Comparison of ENCODE assay signal across 10 cellular contexts in the genomic region with DNA sequence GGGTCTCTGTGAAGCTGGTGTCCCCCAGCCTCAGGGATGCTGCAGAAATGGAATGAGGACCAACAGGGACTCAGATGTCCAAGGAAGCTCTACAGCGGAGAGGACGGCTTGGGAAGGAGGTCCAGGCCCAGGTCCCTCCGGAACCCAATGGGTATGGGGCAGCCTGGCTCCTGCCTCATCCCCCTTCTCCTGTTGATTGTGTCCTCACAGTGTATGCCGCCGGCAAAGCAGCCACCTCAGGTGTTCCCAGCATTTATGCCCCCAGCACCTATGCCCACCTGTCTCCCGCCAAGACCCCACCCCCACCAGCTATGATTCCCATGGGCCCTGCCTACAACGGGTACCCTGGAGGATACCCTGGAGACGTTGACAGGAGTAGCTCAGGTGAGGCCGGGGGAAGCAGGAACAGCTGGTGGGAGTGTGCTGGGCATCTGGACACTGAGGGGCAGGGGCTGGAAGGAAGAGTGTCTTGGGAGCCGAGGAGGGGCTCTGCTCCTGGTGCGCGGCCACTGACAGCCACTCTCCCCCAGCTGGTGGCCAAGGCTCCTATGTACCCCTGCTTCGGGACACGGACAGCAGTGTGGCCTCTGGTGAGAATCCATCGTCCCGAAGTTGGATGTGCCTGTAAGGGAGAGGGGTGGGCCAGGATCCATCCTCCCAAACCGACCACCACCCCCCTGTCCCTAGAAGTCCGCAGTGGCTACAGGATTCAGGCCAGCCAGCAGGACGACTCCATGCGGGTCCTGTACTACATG. TPM values are rescaled to one million over a fixed set of nuclear protein-coding genes. Genes with fewer than 3 reads are reported as not detected.
A peak's percentile ranks its signal among the peaks of the same experiment; 100 is the strongest.
DNase-seq lines count a peak whose midpoint lies in the region; ATAC-seq and TF ChIP-seq lines count a peak whose summit lies in the region.
"Had no signal": no experiment of that assay in that cellular context is flagged by ENCODE, and none has a peak within 500 bp of the region (broad histone marks: within the 10 kb centered on the region; RNA-seq: fewer than 3 reads in every experiment).

No MANE protein-coding gene starts in this region.

- H3K27me3 Mint-ChIP-seq in CD14-positive monocyte (ENCODE audit: low read depth in 3 of 3) (peaks cover 5 to 18% (median 14%) of the 10 kb centered on the region in 3 donors), endodermal cell (ENCODE audit: insufficient read depth) (no peaks in the 10 kb centered on the region), neural crest cell (ENCODE audit: low read depth) (peaks cover 2% of the 10 kb centered on the region)

- no peak overlapping the region for H2AFZ ChIP-seq in PC-9

- ATAC-seq in HG03521 (IDR thresholded peaks at IDR 0.05; ENCODE audit: unreplicated experiment) (no peak), HG02763 (IDR thresholded peaks at IDR 0.05; ENCODE audit: unreplicated experiment) (no peak)

- no peaks in the 10 kb centered on the region for H3K9me2 ChIP-seq in PC-9 (ENCODE audit: insufficient read depth)

- CTCF ChIA-PET in PC-9 (lab: Charles Lee), result no interaction called here

- BruUV-seq in PC-9 (replicated peaks; lab: Mats Ljungman, UMichigan), result no TSS peak

- H3K9me3 Mint-ChIP-seq in CD14-positive monocyte (peaks cover 0 to 2% (median 0%) of the 10 kb centered on the region in 7 donors), endodermal cell (no peaks in the 10 kb centered on the region), neural crest cell (no peaks in the 10 kb centered on the region)

- WGBS in endodermal cell (ENCODE audit: insufficient coverage in 1 of 2, insufficient read length in 1 of 2), 2 experiments, result 93 to 95% methylated on average over 15 to 20 of the region's 20 CpGs

- peak overlapping the region; percentile 91 for H3K4me2 ChIP-seq in PC-9

- no peak overlapping the region for H3K27ac ChIP-seq in PC-9
- H3K27ac ChIP-seq in endodermal cell (ENCODE audit: low read depth, low read length), result no peak overlapping the region

- no peak overlapping the region for H3K9ac ChIP-seq in endodermal cell (ENCODE audit: extremely low read depth, low read length, poor library complexity, severe bottlenecking)

- peaks cover 17 to 18% of the 10 kb centered on the region in 2 donors for H3K36me3 Mint-ChIP-seq in CD14-positive monocyte
- peaks cover 50% of the 10 kb centered on the region for H3K36me3 Mint-ChIP-seq in endodermal cell (ENCODE audit: low read depth)
- peaks cover 2% of the 10 kb centered on the region for H3K36me3 Mint-ChIP-seq in neural crest cell (ENCODE audit: low read depth)

- peaks cover 41% of the 10 kb centered on the region for H3K4me1 Mint-ChIP-seq in CD14-positive monocyte
- peaks cover 10% of the 10 kb centered on the region for H3K4me1 Mint-ChIP-seq in endodermal cell
- peaks cover 7% of the 10 kb centered on the region for H3K4me1 Mint-ChIP-seq in neural crest cell

- H3K36me3 ChIP-seq in PC-9 (ENCODE audit: low read depth) (peaks cover 12% of the 10 kb centered on the region), endodermal cell (ENCODE audit: control insufficient read depth, insufficient read depth, low read length) (peaks cover 64% of the 10 kb centered on the region)

- H3K27me3 ChIP-seq in PC-9 (ENCODE audit: insufficient read depth, low read depth), result no peaks in the 10 kb centered on the region
- H3K27me3 ChIP-seq in endodermal cell (ENCODE audit: control insufficient read depth, insufficient read depth, low read length, poor library complexity, severe bottlenecking), result no peaks in the 10 kb centered on the region

- H3F3A ChIP-seq in PC-9 (ENCODE audit: insufficient read depth, low read depth), result peaks cover 48% of the 10 kb centered on the region

- peaks cover 13% of the 10 kb centered on the region for H4K20me1 ChIP-seq in PC-9 (ENCODE audit: insufficient read depth)

- H3K4me3 ChIP-seq in PC-9 (peak overlapping the region; percentile 100; the same call in 1 of the 2 replicates), endodermal cell (ENCODE audit: low read length) (peak overlapping the region; percentile 86)

- H3K9me3 ChIP-seq in PC-9 (ENCODE audit: insufficient read depth, low read depth) (no peaks in the 10 kb centered on the region), endodermal cell (ENCODE audit: control insufficient read depth, low read length) (no peaks in the 10 kb centered on the region)

- DNase-seq in CD14-positive monocyte (ENCODE audit: low spot score), result no peak
- DNase-seq in PC-9, result no peak
- DNase-seq in endodermal cell, result peak; percentile 49
- no peak for DNase-seq in neural crest cell (ENCODE audit: low read depth, low spot score)
- DNase-seq in AML-193 (lab: John Stamatoyannopoulos, UW), result no peak
- DNase-seq in stimulated activated CD8-positive, alpha-beta memory T cell treated with anti-CD3 and anti-CD28 coated beads, Interleukin-4, amount 100 ng/mL, for 48 hours, result no peak
- DNase-seq: kidney glomerular epithelial cell had no signal

- peaks cover 14% of the 10 kb centered on the region; the same call in 1 of the 2 replicates for H3K4me1 ChIP-seq in PC-9 (replicated peaks; ENCODE audit: insufficient read depth)
- H3K4me1 ChIP-seq in endodermal cell (ENCODE audit: control insufficient read depth, insufficient read depth, low read length), result no peaks in the 10 kb centered on the region

- intact Hi-C loops in CD14-positive monocyte (cut with micrococcal nuclease), result loop anchor here in 1 of 2 donors (5.0 to 10.0 kb wide), 3 partner anchors 44 to 124 kb away; a partner anchor contains a TSS
- intact Hi-C loops in PC-9 (cut with micrococcal nuclease; ENCODE audit: unreplicated experiment), result loop anchor here (5.0 kb wide), 2 partner anchors 124 to 199 kb away; a partner anchor contains a TSS

- H3K79me2 ChIP-seq in PC-9 (ENCODE audit: low read depth), result peaks cover 21% of the 10 kb centered on the region

- TF ChIP-seq CTCF in CD14-positive monocyte (IDR thresholded peaks at IDR 0.05) (no peak), PC-9 (conservative IDR thresholded peaks at IDR 0.05) (no peak), endodermal cell (conservative IDR thresholded peaks at IDR 0.05) (no peak), neural crest cell (conservative IDR thresholded peaks at IDR 0.05) (no peak)

- H3K27ac Mint-ChIP-seq in CD14-positive monocyte (peak overlapping the region in 2 of 7 donors; percentile 6 to 60), endodermal cell (no peak overlapping the region), neural crest cell (ENCODE audit: unreplicated experiment) (no peak overlapping the region)

- H3K4me3 Mint-ChIP-seq in CD14-positive monocyte, result peak overlapping the region; percentile 51 to 68
- peak overlapping the region; percentile 75 for H3K4me3 Mint-ChIP-seq in endodermal cell
- peak overlapping the region; percentile 81 for H3K4me3 Mint-ChIP-seq in neural crest cell

- POLR2A ChIA-PET in PC-9 (lab: Charles Lee; ENCODE audit: unreplicated experiment), result interaction anchor here (0.6 kb wide), 1 partner anchor 11 kb away, joined by 4 read pairs; no protein-coding TSS in a partner anchor

RNA-seq across cellular contexts. Expression of a gene that starts 2.4 kb away (rescaled TPM):
- 1 to 10 TPM; 2.7 to 5.0 TPM for polyA plus RNA-seq in CD14-positive monocyte
- total RNA-seq in PC-9 (2021), result 92.1 and 98.2 TPM in 2 replicates
- total RNA-seq in endodermal cell, result 100 to 1,000 TPM; 111 to 121 TPM
- polyA plus RNA-seq in endodermal cell (2013, experiment 1 of 2), result 120 TPM
- polyA plus RNA-seq in endodermal cell (2013, experiment 2 of 2), result 121 TPM
- total RNA-seq in neural crest cell, result 107 and 111 TPM in 2 replicates

RNA-seq across cellular contexts. Expression of a gene that starts 16.0 kb away (rescaled TPM):
- polyA plus RNA-seq in CD14-positive monocyte, result not detected
- 0.52 TPM in 1 of 2 replicates, not detected in the other for total RNA-seq in PC-9 (2021)
- 1 to 10 TPM in 1 of 2 donors, under 1 TPM in 1; 0.35 to 1.3 TPM for total RNA-seq in endodermal cell
- polyA plus RNA-seq in endodermal cell (2013, experiment 1 of 2), result 0.25 TPM
- 0.25 TPM for polyA plus RNA-seq in endodermal cell (2013, experiment 2 of 2)
- total RNA-seq in neural crest cell, result 0.47 and 0.57 TPM in 2 replicates
- total RNA-seq: RPMI7951 had no signal

RNA-seq across cellular contexts. Expression of a gene that starts 17.5 kb away (rescaled TPM):
- under 1 TPM in 1 of 2 donors, not detected in 1; 0.17 TPM for polyA plus RNA-seq in CD14-positive monocyte
- total RNA-seq in PC-9 (2021), result 131 and 145 TPM in 2 replicates
- total RNA-seq in endodermal cell, result 100 to 1,000 TPM; 112 to 170 TPM
- polyA plus RNA-seq in endodermal cell (2013, experiment 1 of 2), result 51.6 TPM
- polyA plus RNA-seq in endodermal cell (2013, experiment 2 of 2), result 36.3 TPM
- 3.5 and 4.0 TPM in 2 replicates for total RNA-seq in neural crest cell

RNA-seq across cellular contexts. Expression of a gene that starts 25.6 kb away (rescaled TPM):
- not detected for polyA plus RNA-seq in CD14-positive monocyte
- 13.4 and 15.3 TPM in 2 replicates for total RNA-seq in PC-9 (2021)
- total RNA-seq in endodermal cell, result not detected
- not detected for polyA plus RNA-seq in endodermal cell (2013, experiment 1 of 2)
- not detected for polyA plus RNA-seq in endodermal cell (2013, experiment 2 of 2)
- not detected in 2 replicates for total RNA-seq in neural crest cell
- total RNA-seq: RPMI7951 had no signal

RNA-seq across cellular contexts. Expression of a gene that starts 37.8 kb away (rescaled TPM):
- polyA plus RNA-seq in CD14-positive monocyte, result not detected
- total RNA-seq in PC-9 (2021), result not detected in 2 replicates
- not detected for total RNA-seq in endodermal cell
- polyA plus RNA-seq in endodermal cell (2013, experiment 1 of 2), result not detected
- polyA plus RNA-seq in endodermal cell (2013, experiment 2 of 2), result not detected
- total RNA-seq in neural crest cell, result not detected in 2 replicates
- total RNA-seq: RPMI7951 had no signal

Comparison
In these comparisons a context has a peak if more than half of its experiments do, and no peak if none do; other contexts are left out.
1. RNA of a gene that starts 17.5 kb away (total RNA-seq): 112 to 170 TPM in endodermal cell and 131 to 145 TPM in PC-9; 3.5 to 4.0 TPM in neural crest cell; every median in the first group is over 10 times any median in the second.
2. Peak in every context shown above with its lines, with median percentiles within 50 percentile points of each other: H3K4me3 Mint-ChIP-seq.